ENCODE assay signal across 1 cellular context in genomic region chr5:204966-205670, GRCh38.
TF ChIP-seq lines count a peak whose summit lies in the region.

No MANE protein-coding gene starts in this region.

TF ChIP-seq in HepG2, 621 proteins besides CTCF, POLR2A, EP300 and RAD21:
- no peak for TF ChIP-seq ZNF383 (CRISPR knock-in tag; IDR thresholded peaks at IDR 0.05; ENCODE audit: borderline replicate concordance)
- TF ChIP-seq ZFP36L2 (CRISPR knock-in tag; IDR thresholded peaks at IDR 0.05), result no peak
- no peak for TF ChIP-seq ZNF660 (CRISPR knock-in tag; IDR thresholded peaks at IDR 0.05; ENCODE audit: borderline replicate concordance, low read depth)
- TF ChIP-seq ZNF282 (IDR thresholded peaks at IDR 0.05; ENCODE audit: partially characterized antibody), result no peak
- TF ChIP-seq MBNL3 (CRISPR knock-in tag; conservative IDR thresholded peaks at IDR 0.05), result no peak
- TF ChIP-seq ZNF251 (CRISPR knock-in tag; IDR thresholded peaks at IDR 0.05), result no peak
- no peak for TF ChIP-seq ZNF747 (CRISPR knock-in tag; IDR thresholded peaks at IDR 0.05; ENCODE audit: borderline replicate concordance)
